Comparison of ENCODE assay signal across 21 cellular contexts in genomic region chr20:4153661-4154238, GRCh38. TPM values are rescaled to one million over a fixed set of nuclear protein-coding genes. Genes with fewer than 3 reads are reported as not detected.
DNase-seq lines count a peak whose midpoint lies in the region; ATAC-seq and TF ChIP-seq lines count a peak whose summit lies in the region.
"Had no signal": no experiment of that assay in that cellular context is flagged by ENCODE, and none has a peak within 500 bp of the region (broad histone marks: within the 10 kb centered on the region; RNA-seq: fewer than 3 reads in every experiment).

No MANE protein-coding gene starts in this region.

- DNase-seq in NCI-H2196 (lab: John Stamatoyannopoulos, UW; ENCODE audit: unreplicated experiment): peak; percentile 33
- DNase-seq in NCI-H2196 treated with DMSO at 0.1 percent for 48 hours (lab: John Stamatoyannopoulos, UW; ENCODE audit: unreplicated experiment): no peak
- DNase-seq in lower lobe of right lung: peak; percentile 19
- no peak for DNase-seq in substantia nigra (lab: John Stamatoyannopoulos, UW)
- DNase-seq in activated naive CD8-positive, alpha-beta T cell treated with anti-CD3 and anti-CD28 coated beads, Interleukin-2, amount 50 U/mL, for 24 hours: no peak
- DNase-seq in hippocampal formation (lab: John Stamatoyannopoulos, UW): no peak
- DNase-seq in T-helper 17 cell: no peak
- DNase-seq: activated CD4-positive, alpha-beta T cell treated with anti-CD3 and anti-CD28 coated beads, Interleukin-2, amount 50 U/mL, for 1 hour; BE2C; NCI-H1105 treated with DMSO at 0.1 percent for 48 hours; NCI-H2081 treated with DMSO at 0.1 percent for 48 hours; NCI-H446 treated with DMSO at 0.1 percent for 48 hours; stimulated activated CD4-positive, alpha-beta T cell treated with anti-CD3 and anti-CD28 coated beads, Interleukin-1b, Interleukin-23, amount 100 ng/mL, for 48 hours; stimulated activated naive B cell treated with anti-CD40 and anti-IgM and Interleukin-4, amounts not matched to agents 10 μg/mL and 1 μg/mL and 100 μg/mL, for 72 hours had no signal

- no peaks in the 10 kb centered on the region for H3K36me3 ChIP-seq in lower lobe of right lung
- H3K36me3 ChIP-seq: BE2C, prostate gland, thoracic aorta had no signal

- H3K36me3 Mint-ChIP-seq in activated naive CD8-positive, alpha-beta T cell treated with anti-CD3 and anti-CD28 coated beads, Interleukin-2, amount 50 U/mL, for 24 hours (ENCODE audit: low read depth): no peaks in the 10 kb centered on the region
- H3K36me3 Mint-ChIP-seq in T-helper 17 cell (ENCODE audit: low read depth): peaks cover 9% of the 10 kb centered on the region
- H3K36me3 Mint-ChIP-seq: stimulated activated naive B cell treated with anti-CD40 and anti-IgM and Interleukin-4, amounts not matched to agents 10 μg/mL and 1 μg/mL and 100 μg/mL, for 72 hours had no signal

- no peaks in the 10 kb centered on the region for H3K9me3 Mint-ChIP-seq in activated naive CD8-positive, alpha-beta T cell treated with anti-CD3 and anti-CD28 coated beads, Interleukin-2, amount 50 U/mL, for 24 hours
- H3K9me3 Mint-ChIP-seq: activated naive CD4-positive, alpha-beta T cell treated with anti-CD3 and anti-CD28 coated beads, Interleukin-2, amount 50 U/mL, for 72 hours; nephron; stimulated activated naive B cell treated with anti-CD40 and anti-IgM and Interleukin-4, amounts not matched to agents 10 μg/mL and 1 μg/mL and 100 μg/mL, for 72 hours had no signal

- H3K4me1 Mint-ChIP-seq in activated naive CD8-positive, alpha-beta T cell treated with anti-CD3 and anti-CD28 coated beads, Interleukin-2, amount 50 U/mL, for 24 hours: peaks cover 22% of the 10 kb centered on the region
- peaks cover 16% of the 10 kb centered on the region for H3K4me1 Mint-ChIP-seq in T-helper 17 cell

- H3K27ac Mint-ChIP-seq in activated naive CD8-positive, alpha-beta T cell treated with anti-CD3 and anti-CD28 coated beads, Interleukin-2, amount 50 U/mL, for 24 hours: no peak overlapping the region
- no peak overlapping the region for H3K27ac Mint-ChIP-seq in T-helper 17 cell
- H3K27ac Mint-ChIP-seq: activated naive CD4-positive, alpha-beta T cell treated with anti-CD3 and anti-CD28 coated beads, Interleukin-2, amount 50 U/mL, for 72 hours; stimulated activated naive B cell treated with anti-CD40 and anti-IgM and Interleukin-4, amounts not matched to agents 10 μg/mL and 1 μg/mL and 100 μg/mL, for 72 hours had no signal

- H3K4me3 Mint-ChIP-seq in activated naive CD8-positive, alpha-beta T cell treated with anti-CD3 and anti-CD28 coated beads, Interleukin-2, amount 50 U/mL, for 24 hours: no peak overlapping the region
- no peak overlapping the region for H3K4me3 Mint-ChIP-seq in T-helper 17 cell
- H3K4me3 Mint-ChIP-seq: nephron; stimulated activated naive B cell treated with anti-CD40 and anti-IgM and Interleukin-4, amounts not matched to agents 10 μg/mL and 1 μg/mL and 100 μg/mL, for 72 hours had no signal

- H3K27me3 ChIP-seq in lower lobe of right lung (ENCODE audit: low read depth): peaks cover 5% of the 10 kb centered on the region

- H3K4me3 ChIP-seq in lower lobe of right lung: no peak overlapping the region
- H3K4me3 ChIP-seq: prostate gland, thoracic aorta had no signal

- peaks cover 29% of the 10 kb centered on the region for H3K27me3 Mint-ChIP-seq in activated naive CD8-positive, alpha-beta T cell treated with anti-CD3 and anti-CD28 coated beads, Interleukin-2, amount 50 U/mL, for 24 hours
- H3K27me3 Mint-ChIP-seq in T-helper 17 cell: peaks cover 23% of the 10 kb centered on the region

- ATAC-seq in lower lobe of right lung: no peak
- ATAC-seq in activated naive CD8-positive, alpha-beta T cell treated with anti-CD3 and anti-CD28 coated beads, Interleukin-2, amount 50 U/mL, for 24 hours: no peak
- no peak for ATAC-seq in T-helper 17 cell
- ATAC-seq: activated naive CD4-positive, alpha-beta T cell treated with anti-CD3 and anti-CD28 coated beads, Interleukin-2, amount 50 U/mL, for 72 hours; left lobe of liver; SK-N-SH treated with all-trans-retinoic acid at 6 μM for 48 hours; stimulated activated naive B cell treated with anti-CD40 and anti-IgM and Interleukin-4, amounts not matched to agents 10 μg/mL and 1 μg/mL and 100 μg/mL, for 72 hours had no signal

- no peaks in the 10 kb centered on the region for H3K9me3 ChIP-seq in lower lobe of right lung
- H3K9me3 ChIP-seq in T-helper 17 cell (ENCODE audit: control insufficient read depth, low read length, poor library complexity, severe bottlenecking): no peaks in the 10 kb centered on the region
- H3K9me3 ChIP-seq: BE2C, prostate gland, thoracic aorta had no signal

- intact Hi-C loops in lower lobe of right lung (cut with DNase I): no loop called here

- peaks cover 9% of the 10 kb centered on the region for H3K4me1 ChIP-seq in lower lobe of right lung
- H3K4me1 ChIP-seq: BE2C had no signal

- TF ChIP-seq CTCF in lower lobe of right lung (IDR thresholded peaks at IDR 0.05): no peak

- H3K27ac ChIP-seq in angular gyrus (ENCODE audit: low read depth, low read length) (peak overlapping the region; percentile 2), lower lobe of right lung (no peak overlapping the region), substantia nigra (ENCODE audit: low read depth, low read length, poor library complexity, severe bottlenecking) (peak overlapping the region; percentile 39)
- H3K27ac ChIP-seq: prostate gland, thoracic aorta had no signal

RNA-seq across cellular contexts. Expression of gene SMOX, which starts 5.1 kb away (rescaled TPM):
- total RNA-seq in lower lobe of right lung (5.3 TPM), T-helper 17 cell (10 to 100 TPM in 1 of 2 donors, 1 to 10 TPM in 1; 3.1 to 40.8 TPM)

Comparison
In these comparisons a context has a peak if more than half of its experiments do, and no peak if none do; other contexts are left out.
1. DNase-seq: peak in NCI-H2196 (single experiment) and lower lobe of right lung (single experiment); none in NCI-H2196 treated with DMSO at 0.1 percent for 48 hours (single experiment), substantia nigra (0 of 49), activated naive CD8-positive, alpha-beta T cell treated with anti-CD3 and anti-CD28 coated beads, Interleukin-2, amount 50 U/mL, for 24 hours (single experiment), hippocampal formation (0 of 2) and T-helper 17 cell (0 of 3).